ENCODE assay signal across 18 cellular contexts in genomic region chr4:153507679-153508073, GRCh38. TPM values are rescaled to one million over a fixed set of nuclear protein-coding genes. Genes with fewer than 3 reads are reported as not detected.
A peak's percentile ranks its signal among the peaks of the same experiment; 100 is the strongest.
DNase-seq lines count a peak whose midpoint lies in the region; ATAC-seq lines count a peak whose summit lies in the region.
"Had no signal": no experiment of that assay in that cellular context is flagged by ENCODE, and none has a peak within 500 bp of the region (broad histone marks: within the 10 kb centered on the region; RNA-seq: fewer than 3 reads in every experiment).

No MANE protein-coding gene starts in this region.

- H2BK12ac ChIP-seq in mesenchymal stem cell (ENCODE audit: low read length in 2 of 2): no peak overlapping the region

- H3K27me3 Mint-ChIP-seq in activated naive CD4-positive, alpha-beta T cell treated with anti-CD3 and anti-CD28 coated beads, Interleukin-2, amount 50 U/mL, for 24 hours: no peaks in the 10 kb centered on the region
- no peaks in the 10 kb centered on the region for H3K27me3 Mint-ChIP-seq in T-cell
- no peaks in the 10 kb centered on the region for H3K27me3 Mint-ChIP-seq in activated CD8-positive, alpha-beta memory T cell treated with anti-CD3 and anti-CD28 coated beads, Interleukin-2, amount 10 ng/mL, durations not matched to agents 7 days and 5 days
- H3K27me3 Mint-ChIP-seq: progenitor cell of endocrine pancreas had no signal

- H3K36me3 ChIP-seq in subcutaneous abdominal adipose tissue (ENCODE audit: control insufficient read depth in 5 of 5, insufficient read depth in 5 of 5, low read length in 5 of 5): peaks cover 0 to 3% (median 0%) of the 10 kb centered on the region in 5 donors
- peaks cover 0 to 3% of the 10 kb centered on the region in 2 experiments for H3K36me3 ChIP-seq in mesenchymal stem cell (ENCODE audit: control insufficient read depth in 1 of 2, insufficient read depth in 2 of 2, low read depth in 1 of 2, low read length in 2 of 2)

- no peak overlapping the region for H2BK5ac ChIP-seq in mesenchymal stem cell (ENCODE audit: low read depth, low read length, poor library complexity, severe bottlenecking)

- H3K4me3 ChIP-seq in subcutaneous abdominal adipose tissue (ENCODE audit: low read depth in 1 of 5, low read length in 5 of 5) (no peak overlapping the region), mesenchymal stem cell (ENCODE audit: insufficient read depth in 1 of 2, low read depth in 1 of 2, low read length in 2 of 2) (no peak overlapping the region)
- H3K4me3 ChIP-seq: hepatocyte had no signal

- no peak overlapping the region for H3K4me2 ChIP-seq in mesenchymal stem cell (ENCODE audit: low read length, poor library complexity, severe bottlenecking)
- H3K4me2 ChIP-seq: hepatocyte had no signal

- CTCF ChIA-PET in T-cell (lab: Charles Lee): no interaction called here
- CTCF ChIA-PET in activated CD8-positive, alpha-beta memory T cell treated with anti-CD3 and anti-CD28 coated beads, Interleukin-2, amount 10 ng/mL, durations not matched to agents 7 days and 5 days (lab: Charles Lee): no interaction called here

- peaks cover 18% of the 10 kb centered on the region for H3K79me1 ChIP-seq in mesenchymal stem cell (replicated peaks; ENCODE audit: low read length, poor library complexity, severe bottlenecking)

- no peak overlapping the region for H2BK120ac ChIP-seq in mesenchymal stem cell (ENCODE audit: low read depth, low read length)

- no peak for ATAC-seq in T-cell (replicated peaks in 1 of 4)
- ATAC-seq in esophagus mucosa: peak; percentile 96
- ATAC-seq in activated CD8-positive, alpha-beta memory T cell treated with anti-CD3 and anti-CD28 coated beads, Interleukin-2, amount 10 ng/mL, durations not matched to agents 7 days and 5 days: no peak

- peak overlapping the region; percentile 80 for H3K27ac Mint-ChIP-seq in activated naive CD4-positive, alpha-beta T cell treated with anti-CD3 and anti-CD28 coated beads, Interleukin-2, amount 50 U/mL, for 24 hours
- peak overlapping the region; percentile 50 to 84 for H3K27ac Mint-ChIP-seq in T-cell
- no peak overlapping the region for H3K27ac Mint-ChIP-seq in activated CD8-positive, alpha-beta memory T cell treated with anti-CD3 and anti-CD28 coated beads, Interleukin-2, amount 10 ng/mL, durations not matched to agents 7 days and 5 days
- H3K27ac Mint-ChIP-seq: progenitor cell of endocrine pancreas had no signal

- 94% methylated on average over 5 of the region's 5 CpGs for WGBS in mesenchymal stem cell

- H3K27ac ChIP-seq in subcutaneous abdominal adipose tissue (ENCODE audit: low read depth, low read length) (peak overlapping the region; percentile 9), mesenchymal stem cell (ENCODE audit: low read length, poor library complexity, severe bottlenecking) (no peak overlapping the region)
- H3K27ac ChIP-seq: hepatocyte had no signal

- H3K9me3 ChIP-seq in subcutaneous abdominal adipose tissue (ENCODE audit: control insufficient read depth in 5 of 5, low read length in 5 of 5) (no peaks in the 10 kb centered on the region), mesenchymal stem cell (ENCODE audit: control insufficient read depth, low read length) (no peaks in the 10 kb centered on the region)

- peaks cover 0 to 6% (median 0%) of the 10 kb centered on the region in 5 donors for H3K4me1 ChIP-seq in subcutaneous abdominal adipose tissue (ENCODE audit: control insufficient read depth in 5 of 5, insufficient read depth in 5 of 5, low read length in 5 of 5)
- peaks cover 1% of the 10 kb centered on the region for H3K4me1 ChIP-seq in mesenchymal stem cell (ENCODE audit: control insufficient read depth, insufficient read depth, low read depth, low read length)

- H2AK5ac ChIP-seq in mesenchymal stem cell (ENCODE audit: low read length, severe bottlenecking): no peak overlapping the region

- POLR2A ChIA-PET in T-cell (lab: Charles Lee): no interaction called here

- H3K36me3 Mint-ChIP-seq in activated naive CD4-positive, alpha-beta T cell treated with anti-CD3 and anti-CD28 coated beads, Interleukin-2, amount 50 U/mL, for 24 hours: peaks cover 26% of the 10 kb centered on the region
- H3K36me3 Mint-ChIP-seq in T-cell: peaks cover 48% of the 10 kb centered on the region
- peaks cover 48% of the 10 kb centered on the region for H3K36me3 Mint-ChIP-seq in activated CD8-positive, alpha-beta memory T cell treated with anti-CD3 and anti-CD28 coated beads, Interleukin-2, amount 10 ng/mL, durations not matched to agents 7 days and 5 days

- no peak overlapping the region for H3K18ac ChIP-seq in mesenchymal stem cell (ENCODE audit: low read depth in 1 of 2, low read length in 2 of 2)

- no peak overlapping the region for H3K4ac ChIP-seq in mesenchymal stem cell (ENCODE audit: low read depth in 1 of 2, low read length in 2 of 2)

- no peak overlapping the region for H3K23ac ChIP-seq in mesenchymal stem cell (ENCODE audit: low read length in 2 of 2)

- H4K91ac ChIP-seq in mesenchymal stem cell (ENCODE audit: low read length): no peak overlapping the region

- no peak for DNase-seq in activated naive CD4-positive, alpha-beta T cell treated with Interleukin-2 at 50 U/mL for 16 hours
- no peak for DNase-seq in T-cell
- DNase-seq in mesenchymal stem cell: no peak
- no peak for DNase-seq in activated CD8-positive, alpha-beta memory T cell treated with anti-CD3 and anti-CD28 coated beads, Interleukin-2, amount 10 ng/mL, durations not matched to agents 7 days and 5 days
- no peak for DNase-seq in NCI-H1105 treated with DMSO at 0.1 percent for 48 hours (lab: John Stamatoyannopoulos, UW)
- DNase-seq: activated CD4-positive, CD25-positive, alpha-beta regulatory T cell; amygdala; Calu3; dermis blood vessel endothelial cell; left cardiac atrium; NCI-H1694; NCI-H524; stimulated activated CD4-positive, alpha-beta T cell treated with anti-CD3 and anti-CD28 coated beads, Interleukin-15, amount 100 ng/mL, for 24 hours had no signal

- H3K4me3 Mint-ChIP-seq in activated naive CD4-positive, alpha-beta T cell treated with anti-CD3 and anti-CD28 coated beads, Interleukin-2, amount 50 U/mL, for 24 hours: no peak overlapping the region
- H3K4me3 Mint-ChIP-seq in T-cell: peak overlapping the region in 1 of 3 donors; percentile 1
- no peak overlapping the region for H3K4me3 Mint-ChIP-seq in activated CD8-positive, alpha-beta memory T cell treated with anti-CD3 and anti-CD28 coated beads, Interleukin-2, amount 10 ng/mL, durations not matched to agents 7 days and 5 days

- H4K8ac ChIP-seq in mesenchymal stem cell (ENCODE audit: low read length): no peak overlapping the region

- H3K9ac ChIP-seq in subcutaneous abdominal adipose tissue (ENCODE audit: low read length in 5 of 5): no peak overlapping the region
- no peak overlapping the region for H3K9ac ChIP-seq in mesenchymal stem cell (ENCODE audit: low read length)

- no peak overlapping the region for H2AFZ ChIP-seq in mesenchymal stem cell (ENCODE audit: low read depth, low read length)
- H2AFZ ChIP-seq: hepatocyte had no signal

- H3K14ac ChIP-seq in mesenchymal stem cell (ENCODE audit: low read length in 2 of 2): no peak overlapping the region

- H3K9me3 Mint-ChIP-seq in activated naive CD4-positive, alpha-beta T cell treated with anti-CD3 and anti-CD28 coated beads, Interleukin-2, amount 50 U/mL, for 24 hours: peaks cover 11% of the 10 kb centered on the region
- no peaks in the 10 kb centered on the region for H3K9me3 Mint-ChIP-seq in T-cell
- H3K9me3 Mint-ChIP-seq in activated CD8-positive, alpha-beta memory T cell treated with anti-CD3 and anti-CD28 coated beads, Interleukin-2, amount 10 ng/mL, durations not matched to agents 7 days and 5 days (ENCODE audit: low read depth): no peaks in the 10 kb centered on the region

- no peak overlapping the region for H2BK15ac ChIP-seq in mesenchymal stem cell (ENCODE audit: low read depth, poor library complexity, severe bottlenecking)

- peaks cover 86% of the 10 kb centered on the region for H3K4me1 Mint-ChIP-seq in activated naive CD4-positive, alpha-beta T cell treated with anti-CD3 and anti-CD28 coated beads, Interleukin-2, amount 50 U/mL, for 24 hours
- H3K4me1 Mint-ChIP-seq in T-cell: peaks cover 80 to 82% (median 80%) of the 10 kb centered on the region in 3 donors
- H3K4me1 Mint-ChIP-seq in activated CD8-positive, alpha-beta memory T cell treated with anti-CD3 and anti-CD28 coated beads, Interleukin-2, amount 10 ng/mL, durations not matched to agents 7 days and 5 days: peaks cover 14% of the 10 kb centered on the region

- H3K27me3 ChIP-seq in subcutaneous abdominal adipose tissue (ENCODE audit: control insufficient read depth in 5 of 5, insufficient read depth in 4 of 5, low read length in 5 of 5) (no peaks in the 10 kb centered on the region), mesenchymal stem cell (ENCODE audit: control insufficient read depth in 1 of 2, insufficient read depth in 1 of 2, low read length in 2 of 2) (no peaks in the 10 kb centered on the region)
- H3K27me3 ChIP-seq: hepatocyte had no signal

RNA-seq across cellular contexts. Expression of gene TMEM131L, which starts 41.5 kb away (rescaled TPM):
- total RNA-seq in T-cell (100 to 1,000 TPM in 1 of 5 donors, 10 to 100 TPM in 4; 60.7 to 115 (median 72.6) TPM), esophagus mucosa (14.7 TPM)
- 3.8 TPM for polyA plus RNA-seq in mesenchymal stem cell (2013, experiment 1 of 2)
- 3.5 TPM for polyA plus RNA-seq in mesenchymal stem cell (2013, experiment 2 of 2)
- total RNA-seq in activated CD8-positive, alpha-beta memory T cell treated with anti-CD3 and anti-CD28 coated beads, Interleukin-2, amount 10 ng/mL, durations not matched to agents 7 days and 5 days: 10 to 100 TPM; 29.2 to 34.0 TPM
